Comparison of ENCODE assay signal across 1 cellular context in the genomic region with DNA sequence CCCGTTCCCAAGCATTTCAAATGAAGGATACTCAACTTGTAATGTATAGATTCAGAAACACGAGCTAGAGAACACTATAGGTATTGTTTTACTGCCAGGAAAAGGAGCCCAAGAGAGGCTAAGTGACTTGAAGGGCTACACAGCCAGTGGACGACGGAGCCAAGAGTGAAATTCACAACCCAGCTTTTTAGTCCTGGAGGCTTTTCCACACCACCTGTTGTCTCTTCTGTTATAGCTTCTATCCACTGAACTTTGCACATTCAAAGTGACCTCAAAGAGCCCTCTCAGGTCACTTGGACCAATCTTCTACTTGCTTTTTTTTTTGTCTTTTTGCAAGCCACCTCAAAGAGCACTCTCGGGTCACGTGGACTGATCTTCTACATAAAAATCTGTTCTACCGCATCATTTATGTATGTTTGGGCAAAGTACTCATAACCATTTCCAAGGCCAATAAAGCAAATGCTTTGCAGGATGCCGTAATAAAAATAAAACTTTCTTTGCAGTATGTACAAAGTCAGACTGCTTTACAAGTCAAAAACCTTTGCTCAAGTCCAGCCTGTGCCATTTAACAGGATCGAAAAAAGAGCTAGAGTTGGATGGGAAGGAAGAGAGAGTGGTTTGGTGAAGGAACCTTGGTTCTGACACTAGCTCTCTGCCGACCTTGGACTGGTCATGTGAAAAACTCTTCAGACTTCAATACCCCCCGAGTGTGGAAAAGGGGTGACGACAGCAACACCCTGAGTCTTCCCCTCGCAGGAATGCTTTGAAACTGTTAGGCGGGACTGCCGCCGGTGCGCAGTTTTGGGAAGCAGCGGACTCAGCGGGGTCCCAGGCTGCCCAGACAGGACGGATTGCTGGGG.
TF ChIP-seq lines count a peak whose summit lies in the region.

No MANE protein-coding gene starts in this region.

TF ChIP-seq in GM12878, 131 proteins besides CTCF, POLR2A, EP300 and RAD21:
- TF ChIP-seq RAD51 (IDR thresholded peaks at IDR 0.05) = peak; percentile 20; the same call in 1 of the 2 replicates
- TF ChIP-seq, protein P1, sequence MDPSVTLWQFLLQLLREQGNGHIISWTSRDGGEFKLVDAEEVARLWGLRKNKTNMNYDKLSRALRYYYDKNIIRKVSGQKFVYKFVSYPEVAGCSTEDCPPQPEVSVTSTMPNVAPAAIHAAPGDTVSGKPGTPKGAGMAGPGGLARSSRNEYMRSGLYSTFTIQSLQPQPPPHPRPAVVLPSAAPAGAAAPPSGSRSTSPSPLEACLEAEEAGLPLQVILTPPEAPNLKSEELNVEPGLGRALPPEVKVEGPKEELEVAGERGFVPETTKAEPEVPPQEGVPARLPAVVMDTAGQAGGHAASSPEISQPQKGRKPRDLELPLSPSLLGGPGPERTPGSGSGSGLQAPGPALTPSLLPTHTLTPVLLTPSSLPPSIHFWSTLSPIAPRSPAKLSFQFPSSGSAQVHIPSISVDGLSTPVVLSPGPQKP (IDR thresholded peaks at IDR 0.05; ENCODE audit: low read depth, low read length) = no peak
- no peak for TF ChIP-seq PML (IDR thresholded peaks at IDR 0.05; ENCODE audit: low read length)
- no peak for TF ChIP-seq IRF4 (IDR thresholded peaks at IDR 0.05; ENCODE audit: low read depth, low read length)
- TF ChIP-seq PAX8 (IDR thresholded peaks at IDR 0.05) = no peak
- no peak for TF ChIP-seq NBN (IDR thresholded peaks at IDR 0.05)
- peak in 1 of 2 experiments; percentile 41; a peak in 1 of 4 replicates for TF ChIP-seq IKZF2 (IDR thresholded peaks at IDR 0.05)
- peak; percentile 27 for TF ChIP-seq MEF2B (IDR thresholded peaks at IDR 0.05; ENCODE audit: partially characterized antibody, poor library complexity, severe bottlenecking)
